Comparison of ENCODE assay signal across 1 cellular context in the genomic region with DNA sequence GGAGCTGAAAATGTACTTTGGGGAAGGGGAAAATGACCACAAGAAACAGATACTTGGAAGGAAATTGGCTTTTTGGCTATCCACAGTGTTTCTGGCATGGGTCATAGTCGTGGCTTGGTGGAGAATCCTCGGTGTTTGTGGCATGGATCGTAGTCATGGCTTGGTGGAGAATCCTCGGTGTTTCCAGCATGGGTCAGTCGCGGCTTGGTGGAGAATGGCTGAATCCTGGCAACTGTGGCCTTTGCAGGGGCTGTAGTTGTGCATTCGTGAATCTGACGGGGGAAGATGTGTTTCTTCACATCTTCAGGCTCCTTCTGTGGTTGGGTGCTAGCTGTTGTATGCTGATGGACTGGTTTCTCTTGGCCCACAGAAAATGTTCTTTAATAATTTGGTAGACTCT.
TF ChIP-seq lines count a peak whose summit lies in the region.

No MANE protein-coding gene starts in this region.

TF ChIP-seq in WTC11, 78 proteins besides CTCF, POLR2A, EP300 and RAD21 (continued from another document):
- TF ChIP-seq, protein P1, sequence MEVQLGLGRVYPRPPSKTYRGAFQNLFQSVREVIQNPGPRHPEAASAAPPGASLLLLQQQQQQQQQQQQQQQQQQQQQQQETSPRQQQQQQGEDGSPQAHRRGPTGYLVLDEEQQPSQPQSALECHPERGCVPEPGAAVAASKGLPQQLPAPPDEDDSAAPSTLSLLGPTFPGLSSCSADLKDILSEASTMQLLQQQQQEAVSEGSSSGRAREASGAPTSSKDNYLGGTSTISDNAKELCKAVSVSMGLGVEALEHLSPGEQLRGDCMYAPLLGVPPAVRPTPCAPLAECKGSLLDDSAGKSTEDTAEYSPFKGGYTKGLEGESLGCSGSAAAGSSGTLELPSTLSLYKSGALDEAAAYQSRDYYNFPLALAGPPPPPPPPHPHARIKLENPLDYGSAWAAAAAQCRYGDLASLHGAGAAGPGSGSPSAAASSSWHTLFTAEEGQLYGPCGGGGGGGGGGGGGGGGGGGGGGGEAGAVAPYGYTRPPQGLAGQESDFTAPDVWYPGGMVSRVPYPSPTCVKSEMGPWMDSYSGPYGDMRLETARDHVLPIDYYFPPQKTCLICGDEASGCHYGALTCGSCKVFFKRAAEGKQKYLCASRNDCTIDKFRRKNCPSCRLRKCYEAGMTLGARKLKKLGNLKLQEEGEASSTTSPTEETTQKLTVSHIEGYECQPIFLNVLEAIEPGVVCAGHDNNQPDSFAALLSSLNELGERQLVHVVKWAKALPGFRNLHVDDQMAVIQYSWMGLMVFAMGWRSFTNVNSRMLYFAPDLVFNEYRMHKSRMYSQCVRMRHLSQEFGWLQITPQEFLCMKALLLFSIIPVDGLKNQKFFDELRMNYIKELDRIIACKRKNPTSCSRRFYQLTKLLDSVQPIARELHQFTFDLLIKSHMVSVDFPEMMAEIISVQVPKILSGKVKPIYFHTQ (CRISPR knock-in tag; IDR thresholded peaks at IDR 0.05), result no peak
- no peak for TF ChIP-seq AFF4 (CRISPR knock-in tag; IDR thresholded peaks at IDR 0.05; ENCODE audit: borderline replicate concordance)
- TF ChIP-seq ZNF219 (CRISPR knock-in tag; IDR thresholded peaks at IDR 0.05; ENCODE audit: borderline replicate concordance), result no peak
- TF ChIP-seq, protein P2, sequence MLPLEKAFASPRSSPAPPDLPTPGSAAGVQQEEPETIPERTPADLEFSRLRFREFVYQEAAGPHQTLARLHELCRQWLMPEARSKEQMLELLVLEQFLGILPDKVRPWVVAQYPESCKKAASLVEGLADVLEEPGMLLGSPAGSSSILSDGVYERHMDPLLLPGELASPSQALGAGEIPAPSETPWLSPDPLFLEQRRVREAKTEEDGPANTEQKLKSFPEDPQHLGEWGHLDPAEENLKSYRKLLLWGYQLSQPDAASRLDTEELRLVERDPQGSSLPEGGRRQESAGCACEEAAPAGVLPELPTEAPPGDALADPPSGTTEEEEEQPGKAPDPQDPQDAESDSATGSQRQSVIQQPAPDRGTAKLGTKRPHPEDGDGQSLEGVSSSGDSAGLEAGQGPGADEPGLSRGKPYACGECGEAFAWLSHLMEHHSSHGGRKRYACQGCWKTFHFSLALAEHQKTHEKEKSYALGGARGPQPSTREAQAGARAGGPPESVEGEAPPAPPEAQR (CRISPR knock-in tag; IDR thresholded peaks at IDR 0.05), result no peak
- no peak for TF ChIP-seq CREB1 (CRISPR knock-in tag; IDR thresholded peaks at IDR 0.05)
- no peak for TF ChIP-seq OVOL2 (CRISPR knock-in tag; IDR thresholded peaks at IDR 0.05; ENCODE audit: borderline replicate concordance)
- no peak for TF ChIP-seq E2F1 (CRISPR knock-in tag; IDR thresholded peaks at IDR 0.05)
- no peak for TF ChIP-seq TCF7 (CRISPR knock-in tag; IDR thresholded peaks at IDR 0.05; ENCODE audit: low read depth)
- no peak for TF ChIP-seq IRF2 (CRISPR knock-in tag; IDR thresholded peaks at IDR 0.05; ENCODE audit: borderline replicate concordance, low read depth)
- no peak for TF ChIP-seq PRRX2 (CRISPR knock-in tag; IDR thresholded peaks at IDR 0.05)
- no peak for TF ChIP-seq CREM (CRISPR knock-in tag; IDR thresholded peaks at IDR 0.05)
